ENCODE assay signal across 8 cellular contexts in genomic region chr7:65872776-65873581, GRCh38. TPM values are rescaled to one million over a fixed set of nuclear protein-coding genes. Genes with fewer than 3 reads are reported as not detected.
DNase-seq lines count a peak whose midpoint lies in the region; ATAC-seq, FAIRE-seq and TF ChIP-seq lines count a peak whose summit lies in the region.

TSS of gene VKORC1L1 (plus strand) at chr7:65873074. CDS start at chr7:65873372, 298 bp downstream.

- intact Hi-C loops in esophagus muscularis mucosa (cut with DNase I): loop anchor here (10.0 kb wide), 1 partner anchor 112 kb away; the partner anchor contains the start of gene GUSB

- TF ChIP-seq CTCF in esophagus muscularis mucosa (IDR thresholded peaks at IDR 0.05): no peak

- H3K27ac ChIP-seq in esophagus muscularis mucosa (replicated peaks in 1 of 4) (peak within 1 kb of the TSS; percentile 80 to 89 (median 86)), muscle layer of duodenum (ENCODE audit: low read length) (no peak within 1 kb of the TSS)

- H3K9me3 ChIP-seq in esophagus muscularis mucosa (no peaks in the 10 kb centered on the region), muscle layer of duodenum (ENCODE audit: control insufficient read depth in 1 of 2, low read length in 2 of 2) (no peaks in the 10 kb centered on the region)

- DNase-seq in DMS53 treated with DMSO at 0.1 percent for 48 hours (lab: John Stamatoyannopoulos, UW; ENCODE audit: unreplicated experiment) (peak; percentile 88), KG1 (lab: John Stamatoyannopoulos, UW) (peak; percentile 68), RCC 7860 (ENCODE audit: low spot score) (peak; percentile 88), esophagus muscularis mucosa (ENCODE audit: extremely low spot score) (peak; percentile 97)
- peak; percentile 96 to 97 for DNase-seq in activated T-cell treated with anti-CD3 and anti-CD28 coated beads, Interleukin-2, amount 50 U/mL, for 48 hours
- peak; percentile 87 to 92 for DNase-seq in stimulated activated CD8-positive, alpha-beta memory T cell treated with anti-CD3 and anti-CD28 coated beads, Interleukin-7, amount 100 ng/mL, for 1 hour (ENCODE audit: low read depth in 2 of 2)

- FAIRE-seq in RCC 7860 (lab: Jason Lieb, UNC): no peak

- peaks cover 11 to 22% (median 17%) of the 10 kb centered on the region in 4 donors for H3K4me1 ChIP-seq in esophagus muscularis mucosa
- H3K4me1 ChIP-seq in muscle layer of duodenum (ENCODE audit: control insufficient read depth in 1 of 2, insufficient read depth in 2 of 2, low read length in 2 of 2): peaks cover 0 to 3% of the 10 kb centered on the region in 2 donors

- no peak for TF ChIP-seq POLR2A in esophagus muscularis mucosa (IDR thresholded peaks at IDR 0.05; ENCODE audit: low read depth)

- no peak for TF ChIP-seq EP300 in esophagus muscularis mucosa (IDR thresholded peaks at IDR 0.05)

- H3K4me3 ChIP-seq in esophagus muscularis mucosa (peak within 1 kb of the TSS; percentile 90 to 98 (median 92)), muscle layer of duodenum (ENCODE audit: low read depth in 1 of 2, low read length in 2 of 2) (peak within 1 kb of the TSS; percentile 72 to 74)

- ATAC-seq in GM21737 (IDR thresholded peaks at IDR 0.05; ENCODE audit: unreplicated experiment): peak; percentile 91

- H3K36me3 ChIP-seq in esophagus muscularis mucosa (no peaks in the 10 kb centered on the region), muscle layer of duodenum (ENCODE audit: control insufficient read depth in 1 of 2, insufficient read depth in 2 of 2, low read length in 2 of 2) (no peaks in the 10 kb centered on the region)

- no peaks in the 10 kb centered on the region for H3K27me3 ChIP-seq in esophagus muscularis mucosa
- no peaks in the 10 kb centered on the region for H3K27me3 ChIP-seq in muscle layer of duodenum (ENCODE audit: low read depth, low read length)

- 0% methylated on average over 4 of the region's 94 CpGs for WGBS in esophagus muscularis mucosa

RNA-seq across cellular contexts. Expression of gene VKORC1L1, which starts in this region (rescaled TPM):
- total RNA-seq in esophagus muscularis mucosa: 10 to 100 TPM; 23.7 to 30.1 (median 26.1) TPM
